In genomic region chr5:75331-76320, GRCh38 we compare ENCODE assay signal across 2 cellular contexts.
TF ChIP-seq lines count a peak whose summit lies in the region.

No MANE protein-coding gene starts in this region.

TF ChIP-seq in GM23338, 12 proteins besides CTCF, POLR2A, EP300 and RAD21:
- TF ChIP-seq NANOG (IDR thresholded peaks at IDR 0.05; ENCODE audit: borderline replicate concordance) (no peak), ETS1 (IDR thresholded peaks at IDR 0.05) (no peak), ZNF331 (CRISPR knock-in tag; IDR thresholded peaks at IDR 0.05; ENCODE audit: low read depth) (no peak), POLR2AphosphoS5 (IDR thresholded peaks at IDR 0.05; ENCODE audit: low read depth) (no peak), STAT1 (IDR thresholded peaks at IDR 0.05; ENCODE audit: unreplicated experiment) (no peak), REST (IDR thresholded peaks at IDR 0.05; ENCODE audit: unreplicated experiment) (no peak), JUNB (IDR thresholded peaks at IDR 0.05; ENCODE audit: unreplicated experiment) (no peak), ZNF462 (CRISPR knock-in tag; IDR thresholded peaks at IDR 0.05) (no peak), EZH2phosphoT487 (IDR thresholded peaks at IDR 0.05; ENCODE audit: unreplicated experiment) (no peak), ZNF114 (CRISPR knock-in tag; IDR thresholded peaks at IDR 0.05) (no peak), EZH2 (IDR thresholded peaks at IDR 0.05; ENCODE audit: low read depth, unreplicated experiment) (no peak), CREB1 (CRISPR knock-in tag; IDR thresholded peaks at IDR 0.05; ENCODE audit: low read depth) (no peak)

TF ChIP-seq in H1, 55 proteins besides CTCF, POLR2A, EP300 and RAD21:
- TF ChIP-seq PHF8 (conservative IDR thresholded peaks at IDR 0.05; ENCODE audit: low read depth, low read length) (no peak), JUN (IDR thresholded peaks at IDR 0.05; ENCODE audit: low read depth, low read length) (no peak), TAF7 (optimal IDR thresholded peaks at IDR 0.05; ENCODE audit: borderline replicate concordance, low read depth, low read length) (no peak), RNF2 (IDR thresholded peaks at IDR 0.05; ENCODE audit: borderline replicate concordance, low read depth, low read length, missing control alignments, poor library complexity, severe bottlenecking) (no peak), MAX (IDR thresholded peaks at IDR 0.05) (no peak), GABPA (IDR thresholded peaks at IDR 0.05; ENCODE audit: borderline replicate concordance, insufficient read depth, low read length) (no peak), CBX5 (IDR thresholded peaks at IDR 0.05; ENCODE audit: low read depth, low read length) (no peak), ATF2 (IDR thresholded peaks at IDR 0.05; ENCODE audit: low read length) (no peak), SIN3A (conservative IDR thresholded peaks at IDR 0.05 in 1 of 2, IDR thresholded peaks at IDR 0.05 in 1 of 2; ENCODE audit: low read depth in 1 of 2, low read length in 2 of 2) (no peak)
